In the genomic region with DNA sequence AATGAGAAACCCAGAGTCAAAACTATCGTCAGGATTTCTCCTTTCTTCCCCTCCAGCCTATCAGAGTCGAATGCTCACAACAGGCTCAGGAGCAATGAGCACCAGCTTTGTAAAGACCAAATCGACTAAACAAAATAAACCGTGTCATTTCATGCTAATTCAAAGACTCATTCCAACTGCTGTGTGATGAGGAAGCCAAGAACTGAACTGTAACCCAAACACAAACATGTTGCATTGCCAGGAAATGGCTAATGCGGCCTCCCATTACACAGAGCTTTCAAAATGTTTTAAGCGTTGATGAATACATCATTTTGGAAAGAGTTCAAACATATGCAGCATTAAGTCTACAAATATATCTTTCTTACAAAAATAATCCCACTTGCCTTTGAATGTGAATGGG, we compare ENCODE assay signal across 17 cellular contexts.
DNase-seq lines count a peak whose midpoint lies in the region; ATAC-seq and TF ChIP-seq lines count a peak whose summit lies in the region.
"Had no signal": no experiment of that assay in that cellular context is flagged by ENCODE, and none has a peak within 500 bp of the region (broad histone marks: within the 10 kb centered on the region; RNA-seq: fewer than 3 reads in every experiment).

No MANE protein-coding gene starts in this region.

- in situ Hi-C loops in G401 (cut with HindIII; ENCODE audit: low sequenced_read_pairs) = no loop called here

- no peak overlapping the region for H3K4ac ChIP-seq in neuronal stem cell (ENCODE audit: low read length)

- WGBS in neuronal stem cell (ENCODE audit: extremely low coverage in 2 of 2, insufficient read length in 2 of 2, insufficient replicate concordance in 1 of 2), 2 donors = no CpG with 5 or more reads among the region's 6 CpGs
- WGBS in esophagus muscularis mucosa = 20% methylated on average over 6 of the region's 6 CpGs

- H3K4me3 ChIP-seq in choroid plexus epithelial cell (ENCODE audit: low read depth, low read length) = no peak overlapping the region
- H3K4me3 ChIP-seq in neuronal stem cell (ENCODE audit: low read length in 2 of 2) = no peak overlapping the region
- H3K4me3 ChIP-seq in esophagus muscularis mucosa = no peak overlapping the region
- H3K4me3 ChIP-seq: lung, right lobe of liver had no signal

- no peak overlapping the region for H2BK120ac ChIP-seq in neuronal stem cell (ENCODE audit: low read depth, low read length)

- H2BK5ac ChIP-seq in neuronal stem cell (ENCODE audit: low read length) = no peak overlapping the region

- intact Hi-C loops in esophagus muscularis mucosa (cut with DNase I) = no loop called here

- no peaks in the 10 kb centered on the region for H3K79me1 ChIP-seq in neuronal stem cell (ENCODE audit: low read depth, low read length)

- peaks cover 2 to 10% of the 10 kb centered on the region in 2 donors for H3K9me3 ChIP-seq in neuronal stem cell (replicated peaks in 1 of 2; ENCODE audit: control insufficient read depth in 2 of 2, insufficient read depth in 1 of 2, low read depth in 1 of 2, low read length in 2 of 2)
- peaks cover 0 to 7% (median 2%) of the 10 kb centered on the region in 4 donors for H3K9me3 ChIP-seq in esophagus muscularis mucosa
- H3K9me3 ChIP-seq: right lobe of liver had no signal

- no peak overlapping the region for H3K18ac ChIP-seq in neuronal stem cell (ENCODE audit: low read length)

- H3K4me2 ChIP-seq in neuronal stem cell (ENCODE audit: insufficient read depth, low read length, poor library complexity, severe bottlenecking) = no peak overlapping the region

- H2BK15ac ChIP-seq in neuronal stem cell (ENCODE audit: low read length) = no peak overlapping the region

- no peak overlapping the region for H3K9ac ChIP-seq in neuronal stem cell (ENCODE audit: low read depth, low read length, poor library complexity)

- TF ChIP-seq POLR2A in esophagus muscularis mucosa (IDR thresholded peaks at IDR 0.05; ENCODE audit: low read depth) = no peak

- peak overlapping the region; percentile 21 for H2AFZ ChIP-seq in neuronal stem cell (ENCODE audit: low read length)

- TF ChIP-seq EP300 in esophagus muscularis mucosa (IDR thresholded peaks at IDR 0.05) = no peak

- no peak overlapping the region for H4K91ac ChIP-seq in neuronal stem cell (ENCODE audit: low read depth, low read length, poor library complexity)

- H3K27me3 ChIP-seq in neuronal stem cell (ENCODE audit: control insufficient read depth in 3 of 3, insufficient read depth in 3 of 3, low read depth in 1 of 3, low read length in 3 of 3) (no peaks in the 10 kb centered on the region), esophagus muscularis mucosa (no peaks in the 10 kb centered on the region)
- H3K27me3 ChIP-seq: right lobe of liver had no signal

- H4K8ac ChIP-seq in neuronal stem cell (ENCODE audit: low read depth, low read length) = no peak overlapping the region

- H3K36me3 ChIP-seq in neuronal stem cell (replicated peaks in 1 of 2; ENCODE audit: control insufficient read depth in 2 of 2, insufficient read depth in 2 of 2, low read length in 2 of 2) (no peaks in the 10 kb centered on the region), esophagus muscularis mucosa (no peaks in the 10 kb centered on the region)
- H3K36me3 ChIP-seq: right lobe of liver had no signal

- H3K23ac ChIP-seq in neuronal stem cell (ENCODE audit: low read depth, low read length, poor library complexity) = no peak overlapping the region

- ATAC-seq in HG03342 (IDR thresholded peaks at IDR 0.05; ENCODE audit: unreplicated experiment) = no peak
- ATAC-seq: activated CD8-positive, alpha-beta T cell treated with anti-CD3 and anti-CD28 coated beads, Interleukin-2, amount 10 ng/mL, durations not matched to agents 7 days and 5 days; activated naive CD8-positive, alpha-beta T cell treated with anti-CD3 and anti-CD28 coated beads, Interleukin-2, amount 50 U/mL, for 24 hours had no signal

- DNase-seq in G401 (ENCODE audit: low spot score) = peak; percentile 11
- DNase-seq in NCI-H1694 treated with DMSO at 0.1 percent for 48 hours (lab: John Stamatoyannopoulos, UW) = peak; percentile 70
- peak; percentile 1 for DNase-seq in choroid plexus epithelial cell (ENCODE audit: low read depth)
- DNase-seq in neuronal stem cell (ENCODE audit: low spot score) = no peak
- no peak for DNase-seq in esophagus muscularis mucosa (ENCODE audit: extremely low spot score)
- no peak for DNase-seq in NCI-H1048 (lab: John Stamatoyannopoulos, UW)
- no peak for DNase-seq in DMS114 treated with DMSO at 0.1 percent for 48 hours (lab: John Stamatoyannopoulos, UW; ENCODE audit: unreplicated experiment)
- DNase-seq: activated CD8-positive, alpha-beta T cell treated with anti-CD3 and anti-CD28 coated beads, Interleukin-2, amount 10 ng/mL, durations not matched to agents 7 days and 5 days; activated naive CD8-positive, alpha-beta T cell treated with anti-CD3 and anti-CD28 coated beads, Interleukin-2, amount 50 U/mL, for 24 hours; Caco-2; GOT3; NCI-H2171; right lobe of liver; stimulated activated CD4-positive, alpha-beta T cell treated with anti-CD3 and anti-CD28 coated beads, Interleukin-2, amount 100 ng/mL, for 24 hours; substantia nigra had no signal

- H3K4me1 ChIP-seq in neuronal stem cell (ENCODE audit: control insufficient read depth in 2 of 2, insufficient read depth in 1 of 2, low read depth in 1 of 2, low read length in 2 of 2) (peaks cover 0 to 4% of the 10 kb centered on the region in 2 donors), esophagus muscularis mucosa (peaks cover 3 to 15% (median 10%) of the 10 kb centered on the region in 4 donors)
- H3K4me1 ChIP-seq: Caco-2, right lobe of liver had no signal

- H3K14ac ChIP-seq in neuronal stem cell (ENCODE audit: low read length) = no peak overlapping the region

- H2BK12ac ChIP-seq in neuronal stem cell (ENCODE audit: low read length) = no peak overlapping the region

- no peak overlapping the region for H2AK5ac ChIP-seq in neuronal stem cell (ENCODE audit: low read depth, low read length)

- no peak overlapping the region for H3K27ac ChIP-seq in neuronal stem cell (replicated peaks; ENCODE audit: low read length)
- H3K27ac ChIP-seq in esophagus muscularis mucosa (replicated peaks in 1 of 4) = no peak overlapping the region

- TF ChIP-seq CTCF in choroid plexus epithelial cell (conservative IDR thresholded peaks at IDR 0.05; ENCODE audit: low read depth, low read length) (no peak), esophagus muscularis mucosa (IDR thresholded peaks at IDR 0.05) (no peak)

Comparison
In these comparisons a context has a peak if more than half of its experiments do, and no peak if none do; other contexts are left out.
1. DNase-seq: peak in G401 (single experiment), NCI-H1694 treated with DMSO at 0.1 percent for 48 hours (single experiment) and choroid plexus epithelial cell (single experiment); none in neuronal stem cell (single experiment), esophagus muscularis mucosa (single experiment), NCI-H1048 (single experiment) and DMS114 treated with DMSO at 0.1 percent for 48 hours (single experiment).